Comparison of ENCODE assay signal across 23 cellular contexts in genomic region chr18:40874233-40874632, GRCh38.
DNase-seq lines count a peak whose midpoint lies in the region; ATAC-seq and TF ChIP-seq lines count a peak whose summit lies in the region.
"Had no signal": no experiment of that assay in that cellular context is flagged by ENCODE, and none has a peak within 500 bp of the region (broad histone marks: within the 10 kb centered on the region; RNA-seq: fewer than 3 reads in every experiment).

No MANE protein-coding gene starts in this region.

- POLR2A ChIA-PET in IMR-90 (lab: Charles Lee; ENCODE audit: unreplicated experiment) = interaction anchor here (0.6 kb wide), 1 partner anchor 12 kb away, joined by 6 read pairs; no protein-coding TSS in a partner anchor

- peaks cover 44% of the 10 kb centered on the region for H3K4me1 ChIP-seq in ACC112 (ENCODE audit: control insufficient read depth, insufficient read depth, low read length, unreplicated experiment)
- peaks cover 12% of the 10 kb centered on the region for H3K4me1 ChIP-seq in IMR-90 (ENCODE audit: control insufficient read depth, insufficient read depth, low read length)
- H3K4me1 ChIP-seq in heart left ventricle = no peaks in the 10 kb centered on the region
- H3K4me1 ChIP-seq: body of pancreas, gastrocnemius medialis, thyroid gland had no signal

- H2BK5ac ChIP-seq in IMR-90 (ENCODE audit: low read depth, low read length, poor library complexity, severe bottlenecking) = peak overlapping the region; percentile 99

- H3K79me1 ChIP-seq in IMR-90 (ENCODE audit: low read depth in 1 of 2, low read length in 2 of 2) = no peaks in the 10 kb centered on the region

- H3K18ac ChIP-seq in IMR-90 (ENCODE audit: low read depth, low read length) = peak overlapping the region; percentile 61; the same call in 1 of the 2 replicates

- TF ChIP-seq CTCF in IMR-90 (conservative IDR thresholded peaks at IDR 0.05; ENCODE audit: low read depth, low read length) (no peak), choroid plexus epithelial cell (conservative IDR thresholded peaks at IDR 0.05; ENCODE audit: low read depth, low read length) (no peak), heart left ventricle (IDR thresholded peaks at IDR 0.05) (no peak)

- H4K20me1 ChIP-seq in IMR-90 (ENCODE audit: insufficient read depth, low read length) = no peaks in the 10 kb centered on the region

- H2AFZ ChIP-seq in ACC112 (ENCODE audit: low read length, unreplicated experiment) = peak overlapping the region; percentile 33
- H2AFZ ChIP-seq in IMR-90 (replicated peaks; ENCODE audit: low read length, poor library complexity) = no peak overlapping the region

- DNase-seq in IMR-90 (peak; percentile 67), choroid plexus epithelial cell (ENCODE audit: low read depth) (peak; percentile 75), kidney tubule cell (ENCODE audit: low spot score) (peak; percentile 12), NOMO-1 (lab: John Stamatoyannopoulos, UW; ENCODE audit: unreplicated experiment in 2 of 2) (no peak), hypothalamus (lab: John Stamatoyannopoulos, UW) (no peak), GM03348 (ENCODE audit: low spot score) (no peak), heart left ventricle (no peak)
- DNase-seq: activated CD4-positive, alpha-beta T cell treated with anti-CD3 and anti-CD28 coated beads, Interleukin-2, amount 10 ng/mL, durations not matched to agents 24 days and 14 days; activated CD8-positive, alpha-beta memory T cell treated with anti-CD3 and anti-CD28 coated beads, Interleukin-2, amount 10 ng/mL, durations not matched to agents 7 days and 5 days; body of pancreas; CD4-positive, alpha-beta memory T cell; gastrocnemius medialis; HCEC 1CT; NCI-H2171 treated with DMSO at 0.1 percent for 48 hours; posterior cingulate gyrus; SHP77; stimulated activated CD4-positive, alpha-beta T cell treated with anti-CD3 and anti-CD28 coated beads, Interleukin-2, amount 100 ng/mL, for 24 hours; stimulated activated naive CD4-positive, alpha-beta T cell treated with Interleukin-2 at 50 U/mL for 16 hours; T-helper 1 cell; thyroid gland had no signal

- H3K27me3 ChIP-seq in ACC112 (ENCODE audit: insufficient read depth, low read length) = no peaks in the 10 kb centered on the region
- no peaks in the 10 kb centered on the region for H3K27me3 ChIP-seq in IMR-90 (ENCODE audit: control insufficient read depth, insufficient read depth, low read length)
- no peaks in the 10 kb centered on the region for H3K27me3 ChIP-seq in heart left ventricle
- H3K27me3 ChIP-seq: body of pancreas, gastrocnemius medialis, thyroid gland had no signal

- 0 out of 2 replicates have a peak, but pooled peaks cover 2% of the 10 kb centered on the region for H3K9me1 ChIP-seq in IMR-90 (ENCODE audit: insufficient read depth, low read length)

- no peak overlapping the region for H4K5ac ChIP-seq in IMR-90 (ENCODE audit: low read depth, low read length)

- no TSS peak for BruUV-seq in IMR-90 (replicated peaks; lab: Mats Ljungman, UMichigan)

- H3K4me2 ChIP-seq in IMR-90 (ENCODE audit: low read depth, low read length) = no peak overlapping the region

- no peak overlapping the region for H3K14ac ChIP-seq in IMR-90 (replicated peaks; ENCODE audit: low read depth, low read length)

- H4K8ac ChIP-seq in IMR-90 (ENCODE audit: low read depth in 2 of 2, low read length in 2 of 2) = peak overlapping the region in 1 of 2 experiments; percentile 97; a peak in 2 of 4 replicates

- no peak overlapping the region for H4K91ac ChIP-seq in IMR-90 (ENCODE audit: insufficient read depth, low read depth, low read length)

- H3K4me3 ChIP-seq in ACC112 (ENCODE audit: low read depth, low read length) (no peak overlapping the region), IMR-90 (ENCODE audit: insufficient read depth, low read depth, low read length) (no peak overlapping the region), choroid plexus epithelial cell (ENCODE audit: low read depth, low read length) (no peak overlapping the region), heart left ventricle (no peak overlapping the region)
- H3K4me3 ChIP-seq: body of pancreas, gastrocnemius medialis, thyroid gland had no signal

- no peaks in the 10 kb centered on the region for H3K79me2 ChIP-seq in ACC112 (ENCODE audit: control insufficient read depth, insufficient read depth, low read length, unreplicated experiment)

- 0 out of 2 replicates have a peak overlapping the region, but pooled peaks have one; percentile 33 for H2AK5ac ChIP-seq in IMR-90 (ENCODE audit: low read depth, low read length)

- H3K56ac ChIP-seq in IMR-90 (ENCODE audit: extremely low read depth, insufficient read depth, low read length) = no peak overlapping the region

- no peak overlapping the region for H3K9ac ChIP-seq in IMR-90 (ENCODE audit: low read depth, low read length)

- TF ChIP-seq POLR2A in IMR-90 (IDR thresholded peaks at IDR 0.05; ENCODE audit: low read depth, low read length) (no peak), heart left ventricle (IDR thresholded peaks at IDR 0.05) (no peak)

- H2AK9ac ChIP-seq in IMR-90 (replicated peaks; ENCODE audit: low read depth, low read length, poor library complexity) = no peak overlapping the region

- TF ChIP-seq RAD21 in IMR-90 (IDR thresholded peaks at IDR 0.05; ENCODE audit: low read length) = no peak

- no peak overlapping the region for H3K23ac ChIP-seq in IMR-90 (ENCODE audit: low read depth, low read length)

- intact Hi-C loops in IMR-90 (cut with micrococcal nuclease) = loop anchor here (10.0 kb wide), 1 partner anchor 499 kb away; no protein-coding TSS in a partner anchor
- intact Hi-C loops in heart left ventricle (cut with DNase I) = no loop called here

- H2BK15ac ChIP-seq in IMR-90 (ENCODE audit: low read depth, low read length) = peak overlapping the region; percentile 43; the same call in 1 of the 3 replicates

- peak overlapping the region; percentile 67 for H2BK120ac ChIP-seq in IMR-90 (ENCODE audit: low read depth, low read length)

- peak overlapping the region; percentile 52; the same call in 1 of the 2 replicates for H2BK20ac ChIP-seq in IMR-90 (ENCODE audit: low read depth, low read length)

- H3K9me3 ChIP-seq in IMR-90 (ENCODE audit: control insufficient read depth, insufficient read depth, low read length) = no peaks in the 10 kb centered on the region
- no peaks in the 10 kb centered on the region for H3K9me3 ChIP-seq in heart left ventricle
- H3K9me3 ChIP-seq: body of pancreas, gastrocnemius medialis, thyroid gland had no signal

- H3K27ac ChIP-seq in ACC112 (ENCODE audit: low read depth, low read length) = peak overlapping the region; percentile 91
- no peak overlapping the region for H3K27ac ChIP-seq in IMR-90 (ENCODE audit: insufficient read depth, low read length)
- no peak overlapping the region for H3K27ac ChIP-seq in heart left ventricle
- H3K27ac ChIP-seq: body of pancreas, gastrocnemius medialis, thyroid gland had no signal

- WGBS in IMR-90 (ENCODE audit: extremely low coverage in 2 of 2, insufficient read length in 1 of 2), 2 experiments = no CpG with 5 or more reads among the region's 1 CpG
- 79 to 91% (median 89%) methylated on average over 1 of the region's 1 CpG for WGBS in heart left ventricle, 4 donors

- in situ Hi-C loops in IMR-90 (cut with MboI; ENCODE audit: low sequenced_read_pairs) = no loop called here

- ATAC-seq in IMR-90 (ENCODE audit: low read depth) = peak; percentile 38
- no peak for ATAC-seq in heart left ventricle
- ATAC-seq: activated CD8-positive, alpha-beta memory T cell treated with anti-CD3 and anti-CD28 coated beads, Interleukin-2, amount 10 ng/mL, durations not matched to agents 7 days and 5 days; activated T-helper 17 cell treated with anti-CD3 and anti-CD28 coated beads, Interleukin-2, amount 50 U/mL, for 72 hours; body of pancreas; gastrocnemius medialis; natural killer cell treated with Interleukin-12 subunit alpha and Interleukin-12 subunit beta and Interleukin-15 and Interleukin-18, amount 100 ng/mL, for 72 hours had no signal

- no peak overlapping the region; the same call in 1 of the 2 replicates for H3K4ac ChIP-seq in IMR-90 (ENCODE audit: low read depth, low read length)

- H3K36me3 ChIP-seq in ACC112 (ENCODE audit: insufficient read depth, low read length) (no peaks in the 10 kb centered on the region), IMR-90 (ENCODE audit: control insufficient read depth, insufficient read depth, low read length) (no peaks in the 10 kb centered on the region; the same call in 1 of the 2 replicates), heart left ventricle (no peaks in the 10 kb centered on the region)
- H3K36me3 ChIP-seq: gastrocnemius medialis, thyroid gland had no signal

- dilution Hi-C loops in IMR-90 (cut with HindIII; ENCODE audit: low sequenced_read_pairs, unreplicated experiment) = no loop called here

- CTCF ChIA-PET in IMR-90 (lab: Yijun Ruan, JAX) = interaction anchor here (0.6 to 0.7 kb wide), 2 partner anchors 157 to 308 kb away, joined by 3 read pairs; no protein-coding TSS in a partner anchor

TF ChIP-seq in IMR-90, 13 proteins besides CTCF, POLR2A, EP300 and RAD21:
- TF ChIP-seq BHLHE40 (IDR thresholded peaks at IDR 0.05; ENCODE audit: low read depth, low read length) = peak; percentile 90
- peak; percentile 92 for TF ChIP-seq CEBPB (IDR thresholded peaks at IDR 0.05; ENCODE audit: low read depth, low read length)
- no peak for TF ChIP-seq USF2 (IDR thresholded peaks at IDR 0.05; ENCODE audit: low read depth, low read length)

Comparison
In these comparisons a context has a peak if more than half of its experiments do, and no peak if none do; other contexts are left out.
1. DNase-seq: peak in IMR-90 (single experiment), choroid plexus epithelial cell (single experiment) and kidney tubule cell (single experiment); none in NOMO-1 (0 of 2), hypothalamus (0 of 51), GM03348 (single experiment) and heart left ventricle (0 of 5).